10 cellular contexts compared by ENCODE assay signal in the genomic region with DNA sequence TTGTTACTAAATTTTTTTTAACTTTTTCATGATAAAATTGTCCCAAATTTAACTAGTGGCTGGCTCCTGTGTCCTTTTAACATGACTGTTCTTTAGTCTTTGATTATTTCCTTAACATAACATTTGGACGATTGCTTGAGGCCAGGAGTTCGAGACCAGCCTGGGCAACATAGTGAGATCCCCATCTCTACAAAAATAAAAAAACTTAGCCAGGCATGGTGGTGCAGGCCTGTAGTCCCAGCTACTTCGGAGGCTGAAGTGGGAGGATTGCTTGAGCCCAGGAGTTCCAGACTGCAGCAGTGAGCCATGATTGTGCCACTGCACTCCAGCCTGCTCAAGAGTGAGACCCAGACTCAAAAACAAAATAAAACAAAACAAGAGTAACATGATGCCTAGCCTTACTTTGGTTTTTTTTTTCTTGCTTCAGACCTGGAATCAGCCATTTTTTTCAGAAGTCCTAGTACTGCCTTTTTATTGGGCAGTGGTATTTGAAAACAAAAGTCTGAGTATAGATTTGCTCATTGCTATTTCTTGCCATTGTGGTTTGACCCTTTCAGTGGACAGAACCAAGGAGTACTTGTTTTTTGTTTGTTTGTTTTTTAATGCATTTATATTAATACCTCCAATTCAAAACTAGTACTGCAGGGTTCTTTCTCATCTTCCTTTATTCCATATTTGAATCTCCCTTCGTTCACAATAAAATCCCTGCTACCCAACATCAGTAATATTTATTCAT. TPM values are rescaled to one million over a fixed set of nuclear protein-coding genes. Genes with fewer than 3 reads are reported as not detected.
A peak's percentile ranks its signal among the peaks of the same experiment; 100 is the strongest.
DNase-seq lines count a peak whose midpoint lies in the region; ATAC-seq and TF ChIP-seq lines count a peak whose summit lies in the region.
"Had no signal": no experiment of that assay in that cellular context is flagged by ENCODE, and none has a peak within 500 bp of the region (broad histone marks: within the 10 kb centered on the region; RNA-seq: fewer than 3 reads in every experiment).

No MANE protein-coding gene starts in this region.

- H3K9ac ChIP-seq in skeletal muscle satellite cell (ENCODE audit: low read depth, low read length): no peak overlapping the region

- peaks cover 21% of the 10 kb centered on the region for H3K4me1 ChIP-seq in skeletal muscle satellite cell (ENCODE audit: control insufficient read depth, insufficient read depth, low read length)

- H3K36me3 ChIP-seq in skeletal muscle satellite cell (ENCODE audit: insufficient read depth, low read length): no peaks in the 10 kb centered on the region

- no peak for DNase-seq in activated CD4-positive, alpha-beta T cell treated with anti-CD3 and anti-CD28 coated beads for 36 hours
- DNase-seq in activated CD4-positive, alpha-beta T cell treated with anti-CD3 and anti-CD28 coated beads, Interleukin-2, amount 50 U/mL, for 4 hours: no peak
- DNase-seq in RKO (ENCODE audit: low spot score) (peak; percentile 15), fibroblast of the aortic adventitia (ENCODE audit: low read depth) (no peak), islet precursor cell (no peak), GM20000 (ENCODE audit: low spot score) (no peak)
- DNase-seq: C1 segment of cervical spinal cord, KBM-7 had no signal

- H3K4me3 Mint-ChIP-seq in activated CD4-positive, alpha-beta T cell treated with anti-CD3 and anti-CD28 coated beads for 36 hours: peak overlapping the region; percentile 36

- peak overlapping the region; percentile 52 for H3K4me3 ChIP-seq in fibroblast of the aortic adventitia (ENCODE audit: low read depth, low read length)
- peak overlapping the region; percentile 47 for H3K4me3 ChIP-seq in skeletal muscle satellite cell (ENCODE audit: low read length)

- no peaks in the 10 kb centered on the region for H3K27me3 ChIP-seq in skeletal muscle satellite cell (ENCODE audit: control insufficient read depth, insufficient read depth, low read length)

- no peaks in the 10 kb centered on the region for H3K27me3 Mint-ChIP-seq in activated CD4-positive, alpha-beta T cell treated with anti-CD3 and anti-CD28 coated beads for 36 hours

- CTCF ChIA-PET in activated CD4-positive, alpha-beta T cell treated with anti-CD3 and anti-CD28 coated beads for 36 hours (lab: Charles Lee): no interaction called here

- no peak for ATAC-seq in activated CD4-positive, alpha-beta T cell treated with anti-CD3 and anti-CD28 coated beads for 36 hours
- no peak for ATAC-seq in GM18511 (IDR thresholded peaks at IDR 0.05; ENCODE audit: unreplicated experiment)

- intact Hi-C loops in activated CD4-positive, alpha-beta T cell treated with anti-CD3 and anti-CD28 coated beads for 36 hours (cut with DNase I, micrococcal nuclease): no loop called here

- H3K36me3 Mint-ChIP-seq in activated CD4-positive, alpha-beta T cell treated with anti-CD3 and anti-CD28 coated beads for 36 hours (ENCODE audit: low read depth): peaks cover 55% of the 10 kb centered on the region

- no peak for TF ChIP-seq CTCF in fibroblast of the aortic adventitia (IDR thresholded peaks at IDR 0.05; ENCODE audit: insufficient read depth, low read length)
- no peak for TF ChIP-seq CTCF in GM20000 (IDR thresholded peaks at IDR 0.05; ENCODE audit: extremely low read depth, missing control alignments)

- H3K9me3 Mint-ChIP-seq in activated CD4-positive, alpha-beta T cell treated with anti-CD3 and anti-CD28 coated beads for 36 hours (ENCODE audit: low read depth): peaks cover 33% of the 10 kb centered on the region

- peaks cover 62% of the 10 kb centered on the region for H3K4me1 Mint-ChIP-seq in activated CD4-positive, alpha-beta T cell treated with anti-CD3 and anti-CD28 coated beads for 36 hours

- H3K27ac Mint-ChIP-seq in activated CD4-positive, alpha-beta T cell treated with anti-CD3 and anti-CD28 coated beads for 36 hours: no peak overlapping the region

- peak overlapping the region; percentile 68 for H3K4me2 ChIP-seq in skeletal muscle satellite cell (ENCODE audit: low read length)

- no peaks in the 10 kb centered on the region for H3K9me3 ChIP-seq in skeletal muscle satellite cell (replicated peaks; ENCODE audit: low read length)

- POLR2A ChIA-PET in activated CD4-positive, alpha-beta T cell treated with anti-CD3 and anti-CD28 coated beads for 36 hours (lab: Charles Lee): no interaction called here

RNA-seq across cellular contexts. Expression of a gene that starts 4.8 kb away (rescaled TPM):
- total RNA-seq in activated CD4-positive, alpha-beta T cell treated with anti-CD3 and anti-CD28 coated beads for 36 hours: 1 to 10 TPM; 5.7 to 6.6 TPM
- 20.0 and 34.0 TPM in 2 replicates for total RNA-seq in fibroblast of the aortic adventitia (ENCODE audit: low replicate concordance)
- total RNA-seq in skeletal muscle satellite cell (2012; rRNA removed): 12.4 and 14.9 TPM in 2 replicates

RNA-seq across cellular contexts. Expression of a gene that starts 5.0 kb away (rescaled TPM):
- 10 to 100 TPM; 11.3 to 12.3 TPM for total RNA-seq in activated CD4-positive, alpha-beta T cell treated with anti-CD3 and anti-CD28 coated beads for 36 hours
- total RNA-seq in fibroblast of the aortic adventitia (ENCODE audit: low replicate concordance): 14.2 and 21.5 TPM in 2 replicates
- 6.1 and 7.0 TPM in 2 replicates for total RNA-seq in skeletal muscle satellite cell (2012; rRNA removed)
